ENCODE assay signal across 1 cellular context in the genomic region with DNA sequence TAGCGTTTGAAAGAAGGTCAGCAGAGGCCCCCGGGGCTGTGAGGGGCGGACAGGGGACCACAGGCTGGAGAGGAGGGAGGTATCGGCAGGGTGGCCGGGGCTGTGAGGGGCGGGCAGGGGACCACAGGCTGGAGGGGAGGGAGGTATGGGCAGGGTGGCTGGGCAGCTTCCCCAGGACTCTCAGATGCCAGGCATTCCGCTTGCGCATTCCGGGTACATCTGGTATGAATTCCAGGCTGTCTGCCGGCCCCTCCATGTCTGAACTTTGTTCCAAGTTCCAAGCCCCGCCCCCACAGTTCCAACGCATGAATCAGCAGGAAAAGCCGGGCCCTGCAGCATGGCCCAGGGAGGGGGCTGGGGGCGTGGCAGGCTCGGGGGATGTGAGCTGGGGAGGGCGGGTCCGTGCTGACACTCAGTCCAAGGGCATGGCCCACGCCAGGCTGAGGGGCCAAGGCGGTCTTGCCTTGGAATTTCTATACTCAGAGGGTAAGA.
TF ChIP-seq lines count a peak whose summit lies in the region.

No MANE protein-coding gene starts in this region.

TF ChIP-seq in GM23338, 12 proteins besides CTCF, POLR2A, EP300 and RAD21:
- TF ChIP-seq, protein P1, sequence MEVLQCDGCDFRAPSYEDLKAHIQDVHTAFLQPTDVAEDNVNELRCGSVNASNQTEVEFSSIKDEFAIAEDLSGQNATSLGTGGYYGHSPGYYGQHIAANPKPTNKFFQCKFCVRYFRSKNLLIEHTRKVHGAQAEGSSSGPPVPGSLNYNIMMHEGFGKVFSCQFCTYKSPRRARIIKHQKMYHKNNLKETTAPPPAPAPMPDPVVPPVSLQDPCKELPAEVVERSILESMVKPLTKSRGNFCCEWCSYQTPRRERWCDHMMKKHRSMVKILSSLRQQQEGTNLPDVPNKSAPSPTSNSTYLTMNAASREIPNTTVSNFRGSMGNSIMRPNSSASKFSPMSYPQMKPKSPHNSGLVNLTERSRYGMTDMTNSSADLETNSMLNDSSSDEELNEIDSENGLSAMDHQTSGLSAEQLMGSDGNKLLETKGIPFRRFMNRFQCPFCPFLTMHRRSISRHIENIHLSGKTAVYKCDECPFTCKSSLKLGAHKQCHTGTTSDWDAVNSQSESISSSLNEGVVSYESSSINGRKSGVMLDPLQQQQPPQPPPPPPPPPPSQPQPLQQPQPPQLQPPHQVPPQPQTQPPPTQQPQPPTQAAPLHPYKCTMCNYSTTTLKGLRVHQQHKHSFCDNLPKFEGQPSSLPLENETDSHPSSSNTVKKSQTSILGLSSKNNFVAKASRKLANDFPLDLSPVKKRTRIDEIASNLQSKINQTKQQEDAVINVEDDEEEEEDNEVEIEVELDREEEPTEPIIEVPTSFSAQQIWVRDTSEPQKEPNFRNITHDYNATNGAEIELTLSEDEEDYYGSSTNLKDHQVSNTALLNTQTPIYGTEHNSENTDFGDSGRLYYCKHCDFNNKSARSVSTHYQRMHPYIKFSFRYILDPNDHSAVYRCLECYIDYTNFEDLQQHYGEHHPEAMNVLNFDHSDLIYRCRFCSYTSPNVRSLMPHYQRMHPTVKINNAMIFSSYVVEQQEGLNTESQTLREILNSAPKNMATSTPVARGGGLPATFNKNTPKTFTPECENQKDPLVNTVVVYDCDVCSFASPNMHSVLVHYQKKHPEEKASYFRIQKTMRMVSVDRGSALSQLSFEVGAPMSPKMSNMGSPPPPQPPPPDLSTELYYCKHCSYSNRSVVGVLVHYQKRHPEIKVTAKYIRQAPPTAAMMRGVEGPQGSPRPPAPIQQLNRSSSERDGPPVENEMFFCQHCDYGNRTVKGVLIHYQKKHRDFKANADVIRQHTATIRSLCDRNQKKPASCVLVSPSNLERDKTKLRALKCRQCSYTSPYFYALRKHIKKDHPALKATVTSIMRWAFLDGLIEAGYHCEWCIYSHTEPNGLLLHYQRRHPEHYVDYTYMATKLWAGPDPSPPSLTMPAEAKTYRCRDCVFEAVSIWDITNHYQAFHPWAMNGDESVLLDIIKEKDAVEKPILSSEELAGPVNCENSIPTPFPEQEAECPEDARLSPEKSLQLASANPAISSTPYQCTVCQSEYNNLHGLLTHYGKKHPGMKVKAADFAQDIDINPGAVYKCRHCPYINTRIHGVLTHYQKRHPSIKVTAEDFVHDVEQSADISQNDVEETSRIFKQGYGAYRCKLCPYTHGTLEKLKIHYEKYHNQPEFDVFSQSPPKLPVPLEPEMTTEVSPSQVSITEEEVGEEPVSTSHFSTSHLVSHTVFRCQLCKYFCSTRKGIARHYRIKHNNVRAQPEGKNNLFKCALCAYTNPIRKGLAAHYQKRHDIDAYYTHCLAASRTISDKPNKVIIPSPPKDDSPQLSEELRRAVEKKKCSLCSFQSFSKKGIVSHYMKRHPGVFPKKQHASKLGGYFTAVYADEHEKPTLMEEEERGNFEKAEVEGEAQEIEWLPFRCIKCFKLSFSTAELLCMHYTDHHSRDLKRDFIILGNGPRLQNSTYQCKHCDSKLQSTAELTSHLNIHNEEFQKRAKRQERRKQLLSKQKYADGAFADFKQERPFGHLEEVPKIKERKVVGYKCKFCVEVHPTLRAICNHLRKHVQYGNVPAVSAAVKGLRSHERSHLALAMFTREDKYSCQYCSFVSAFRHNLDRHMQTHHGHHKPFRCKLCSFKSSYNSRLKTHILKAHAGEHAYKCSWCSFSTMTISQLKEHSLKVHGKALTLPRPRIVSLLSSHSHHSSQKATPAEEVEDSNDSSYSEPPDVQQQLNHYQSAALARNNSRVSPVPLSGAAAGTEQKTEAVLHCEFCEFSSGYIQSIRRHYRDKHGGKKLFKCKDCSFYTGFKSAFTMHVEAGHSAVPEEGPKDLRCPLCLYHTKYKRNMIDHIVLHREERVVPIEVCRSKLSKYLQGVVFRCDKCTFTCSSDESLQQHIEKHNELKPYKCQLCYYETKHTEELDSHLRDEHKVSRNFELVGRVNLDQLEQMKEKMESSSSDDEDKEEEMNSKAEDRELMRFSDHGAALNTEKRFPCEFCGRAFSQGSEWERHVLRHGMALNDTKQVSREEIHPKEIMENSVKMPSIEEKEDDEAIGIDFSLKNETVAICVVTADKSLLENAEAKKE (CRISPR knock-in tag; IDR thresholded peaks at IDR 0.05), result no peak
- TF ChIP-seq CREB1 (CRISPR knock-in tag; IDR thresholded peaks at IDR 0.05; ENCODE audit: low read depth), result peak; percentile 26; the same call in 1 of the 2 replicates
